Comparison of ENCODE assay signal across 1 cellular context in the genomic region with DNA sequence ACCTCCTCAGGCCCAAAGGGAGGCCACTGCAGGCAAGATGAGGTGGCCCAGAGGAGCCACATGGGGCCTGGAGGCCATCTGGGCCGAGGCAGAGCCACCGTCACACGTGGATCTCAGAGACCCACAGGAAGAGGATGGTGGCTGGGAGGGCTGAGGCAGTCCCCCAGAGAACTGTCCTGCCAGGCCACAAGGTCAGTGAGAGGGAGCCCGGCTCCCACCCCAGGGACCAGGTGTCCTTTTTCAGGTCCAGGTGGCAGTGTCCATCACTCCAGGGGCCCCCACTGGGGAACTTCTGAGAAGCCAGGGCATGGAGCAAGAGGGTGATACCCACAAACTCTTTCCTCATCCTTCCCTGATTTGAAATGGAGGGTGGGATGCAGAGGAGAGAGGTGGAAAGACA.
TF ChIP-seq lines count a peak whose summit lies in the region.

No MANE protein-coding gene starts in this region.

TF ChIP-seq in H1, 55 proteins besides CTCF, POLR2A, EP300 and RAD21:
- TF ChIP-seq RNF2 (IDR thresholded peaks at IDR 0.05; ENCODE audit: borderline replicate concordance, low read depth, low read length, missing control alignments, poor library complexity, severe bottlenecking) (no peak), CTBP2 (IDR thresholded peaks at IDR 0.05; ENCODE audit: borderline replicate concordance, insufficient read depth, insufficient read length, low read length) (no peak), SIX5 (IDR thresholded peaks at IDR 0.05; ENCODE audit: low read depth, low read length) (no peak), ASH2L (IDR thresholded peaks at IDR 0.05; ENCODE audit: low read length) (no peak), SIRT6 (IDR thresholded peaks at IDR 0.05; ENCODE audit: low read length) (no peak), GTF2F1 (IDR thresholded peaks at IDR 0.05; ENCODE audit: borderline replicate concordance, low read depth, low read length) (no peak), KDM4A (IDR thresholded peaks at IDR 0.05; ENCODE audit: low read depth, low read length, severe bottlenecking) (no peak), TAF7 (optimal IDR thresholded peaks at IDR 0.05; ENCODE audit: borderline replicate concordance, low read depth, low read length) (no peak)
- TF ChIP-seq, protein P1, sequence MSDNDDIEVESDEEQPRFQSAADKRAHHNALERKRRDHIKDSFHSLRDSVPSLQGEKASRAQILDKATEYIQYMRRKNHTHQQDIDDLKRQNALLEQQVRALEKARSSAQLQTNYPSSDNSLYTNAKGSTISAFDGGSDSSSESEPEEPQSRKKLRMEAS (IDR thresholded peaks at IDR 0.05), result no peak
